In genomic region chr9:129113645-129114304, GRCh38 we compare ENCODE assay signal across 1 cellular context.
TF ChIP-seq lines count a peak whose summit lies in the region.

No MANE protein-coding gene starts in this region.

TF ChIP-seq in IMR-90, 13 proteins besides CTCF, POLR2A, EP300 and RAD21:
- TF ChIP-seq NFE2L2 (IDR thresholded peaks at IDR 0.05; ENCODE audit: low read depth, low read length) (no peak), USF2 (IDR thresholded peaks at IDR 0.05; ENCODE audit: low read depth, low read length) (no peak), RCOR1 (IDR thresholded peaks at IDR 0.05; ENCODE audit: insufficient replicate concordance, low read length) (no peak), ELK1 (IDR thresholded peaks at IDR 0.05; ENCODE audit: borderline replicate concordance, low read depth, low read length) (no peak), CEBPB (IDR thresholded peaks at IDR 0.05; ENCODE audit: low read depth, low read length) (no peak), MAFK (IDR thresholded peaks at IDR 0.05; ENCODE audit: low read depth, low read length) (no peak)
